In the genomic region with DNA sequence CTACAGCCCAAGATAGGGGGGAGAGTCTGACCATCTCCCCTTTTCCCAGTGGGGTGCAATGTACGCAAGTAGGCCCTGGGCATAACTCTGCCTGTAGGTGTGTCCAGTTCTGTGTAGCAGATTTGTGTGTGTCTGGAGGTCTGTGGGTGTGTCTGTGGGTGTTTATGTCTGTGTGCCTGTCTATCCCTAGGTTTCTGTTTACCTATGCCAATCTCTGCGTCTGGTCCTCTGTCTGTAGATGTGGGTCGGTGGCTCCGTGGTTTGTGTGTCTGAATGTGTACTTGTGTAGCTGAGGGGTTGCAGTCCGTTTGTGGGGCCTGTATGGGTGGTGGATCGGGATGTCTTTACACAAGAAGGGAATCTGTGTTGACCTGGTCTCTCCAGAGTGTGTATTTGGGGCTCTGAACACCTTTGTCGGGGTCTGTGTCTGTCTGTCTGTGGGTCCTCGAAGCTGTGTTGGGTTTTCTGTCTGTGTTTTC, we compare ENCODE assay signal across 1 cellular context.
TF ChIP-seq lines count a peak whose summit lies in the region.

No MANE protein-coding gene starts in this region.

TF ChIP-seq in IMR-90, 13 proteins besides CTCF, POLR2A, EP300 and RAD21:
- TF ChIP-seq MAZ (IDR thresholded peaks at IDR 0.05; ENCODE audit: borderline replicate concordance, low read depth, low read length) (no peak), ELK1 (IDR thresholded peaks at IDR 0.05; ENCODE audit: borderline replicate concordance, low read depth, low read length) (no peak), BHLHE40 (IDR thresholded peaks at IDR 0.05; ENCODE audit: low read depth, low read length) (no peak), FOS (IDR thresholded peaks at IDR 0.05; ENCODE audit: low read depth, low read length) (no peak), RFX5 (IDR thresholded peaks at IDR 0.05; ENCODE audit: low read depth, low read length) (no peak), RCOR1 (IDR thresholded peaks at IDR 0.05; ENCODE audit: insufficient replicate concordance, low read length) (no peak), SMC3 (IDR thresholded peaks at IDR 0.05; ENCODE audit: low read depth, low read length) (no peak), CEBPB (IDR thresholded peaks at IDR 0.05; ENCODE audit: low read depth, low read length) (no peak), MXI1 (IDR thresholded peaks at IDR 0.05; ENCODE audit: borderline replicate concordance, low read depth, low read length) (no peak)
- TF ChIP-seq, protein P1, sequence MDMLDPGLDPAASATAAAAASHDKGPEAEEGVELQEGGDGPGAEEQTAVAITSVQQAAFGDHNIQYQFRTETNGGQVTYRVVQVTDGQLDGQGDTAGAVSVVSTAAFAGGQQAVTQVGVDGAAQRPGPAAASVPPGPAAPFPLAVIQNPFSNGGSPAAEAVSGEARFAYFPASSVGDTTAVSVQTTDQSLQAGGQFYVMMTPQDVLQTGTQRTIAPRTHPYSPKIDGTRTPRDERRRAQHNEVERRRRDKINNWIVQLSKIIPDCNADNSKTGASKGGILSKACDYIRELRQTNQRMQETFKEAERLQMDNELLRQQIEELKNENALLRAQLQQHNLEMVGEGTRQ (IDR thresholded peaks at IDR 0.05; ENCODE audit: low read depth, low read length), result no peak
TF ChIP-seq in IMR-90: peak in this region for 0.
